ENCODE assay signal across 14 cellular contexts in genomic region chr1:150767704-150768103, GRCh38. TPM values are rescaled to one million over a fixed set of nuclear protein-coding genes. Genes with fewer than 3 reads are reported as not detected.
DNase-seq lines count a peak whose midpoint lies in the region; ATAC-seq and TF ChIP-seq lines count a peak whose summit lies in the region.
"Not testable (repeated sequence)": the region's sequence is repeated elsewhere in the genome, so short reads cannot be mapped to it uniquely, and the experiment has no call there.
"Had no signal": no experiment of that assay in that cellular context is flagged by ENCODE, and none has a peak within 500 bp of the region (broad histone marks: within the 10 kb centered on the region; RNA-seq: fewer than 3 reads in every experiment).

No MANE protein-coding gene starts in this region.

- H4K20me1 ChIP-seq in OCI-LY7 (ENCODE audit: insufficient read depth, low read length): not testable (repeated sequence)

- not testable (repeated sequence) for H3K27me3 Mint-ChIP-seq in CD4-positive, CD25-positive, alpha-beta regulatory T cell; activated T-helper 17 cell treated with anti-CD3 and anti-CD28 coated beads, Interleukin-2, amount 50 U/mL, for 72 hours; dendritic cell treated with granulocyte-macrophage colony-stimulating factor and Interleukin-4, amounts not matched to agents 40 ng/mL and 50 ng/mL, for 4 days; naive thymus-derived CD8-positive, alpha-beta T cell; stimulated activated memory B cell treated with anti-CD40 and anti-IgM and Interleukin-4, amounts not matched to agents 10 μg/mL and 1 μg/mL and 100 μg/mL, for 72 hours

- intact Hi-C loops in OCI-LY7 (cut with micrococcal nuclease; ENCODE audit: unreplicated experiment): loop anchor here (5.0 kb wide), 1 partner anchor 205 kb away; no protein-coding TSS in a partner anchor
- intact Hi-C loops in dendritic cell treated with granulocyte-macrophage colony-stimulating factor and Interleukin-4, amounts not matched to agents 40 ng/mL and 50 ng/mL, for 4 days (cut with micrococcal nuclease): loop anchor here (10.0 kb wide), 1 partner anchor 207 kb away; the partner anchor contains the start of gene CERS2

- ATAC-seq in CD4-positive, CD25-positive, alpha-beta regulatory T cell (ENCODE audit: low read depth in 2 of 2); activated T-helper 17 cell treated with anti-CD3 and anti-CD28 coated beads, Interleukin-2, amount 50 U/mL, for 72 hours (replicated peaks); naive thymus-derived CD8-positive, alpha-beta T cell; stimulated activated memory B cell treated with anti-CD40 and anti-IgM and Interleukin-4, amounts not matched to agents 10 μg/mL and 1 μg/mL and 100 μg/mL, for 72 hours: not testable (repeated sequence)

- not testable (repeated sequence) for H3K9me3 Mint-ChIP-seq in CD4-positive, CD25-positive, alpha-beta regulatory T cell; activated T-helper 17 cell treated with anti-CD3 and anti-CD28 coated beads, Interleukin-2, amount 50 U/mL, for 72 hours; dendritic cell treated with granulocyte-macrophage colony-stimulating factor and Interleukin-4, amounts not matched to agents 40 ng/mL and 50 ng/mL, for 4 days; naive thymus-derived CD8-positive, alpha-beta T cell; stimulated activated memory B cell treated with anti-CD40 and anti-IgM and Interleukin-4, amounts not matched to agents 10 μg/mL and 1 μg/mL and 100 μg/mL, for 72 hours

- H3K79me2 ChIP-seq in OCI-LY7 (ENCODE audit: insufficient read depth, low read depth, low read length): peaks cover 29% of the 10 kb centered on the region

- BruUV-seq in OCI-LY7 (replicated peaks; lab: Mats Ljungman, UMichigan): not testable (repeated sequence)

- H3K9me3 ChIP-seq in CD4-positive, CD25-positive, alpha-beta regulatory T cell (ENCODE audit: control insufficient read depth in 2 of 2, low read length in 2 of 2); HEK293 (ENCODE audit: control insufficient read depth, insufficient read depth, low read depth, low read length); OCI-LY7 (ENCODE audit: low read length): not testable (repeated sequence)

- H2AFZ ChIP-seq in OCI-LY7 (ENCODE audit: low read length): peak overlapping the region; percentile 68; the same call in 1 of the 2 replicates

- peaks cover 28 to 48% (median 35%) of the 10 kb centered on the region in 4 donors for H3K4me1 Mint-ChIP-seq in CD4-positive, CD25-positive, alpha-beta regulatory T cell
- peaks cover 38% of the 10 kb centered on the region for H3K4me1 Mint-ChIP-seq in activated T-helper 17 cell treated with anti-CD3 and anti-CD28 coated beads, Interleukin-2, amount 50 U/mL, for 72 hours
- peaks cover 43% of the 10 kb centered on the region for H3K4me1 Mint-ChIP-seq in dendritic cell treated with granulocyte-macrophage colony-stimulating factor and Interleukin-4, amounts not matched to agents 40 ng/mL and 50 ng/mL, for 4 days (ENCODE audit: low read depth)
- peaks cover 17 to 57% (median 41%) of the 10 kb centered on the region in 4 donors for H3K4me1 Mint-ChIP-seq in naive thymus-derived CD8-positive, alpha-beta T cell
- peaks cover 45% of the 10 kb centered on the region for H3K4me1 Mint-ChIP-seq in stimulated activated memory B cell treated with anti-CD40 and anti-IgM and Interleukin-4, amounts not matched to agents 10 μg/mL and 1 μg/mL and 100 μg/mL, for 72 hours

- H3K4me1 ChIP-seq in CD4-positive, CD25-positive, alpha-beta regulatory T cell (ENCODE audit: control insufficient read depth, insufficient read depth, low read length, poor library complexity, severe bottlenecking): peaks cover 26% of the 10 kb centered on the region
- not testable (repeated sequence) for H3K4me1 ChIP-seq in HEK293 (ENCODE audit: control insufficient read depth, insufficient read depth, low read length)
- peaks cover 49% of the 10 kb centered on the region for H3K4me1 ChIP-seq in OCI-LY7 (ENCODE audit: insufficient read depth, low read length, poor library complexity, severe bottlenecking)

- H3K4me3 Mint-ChIP-seq in CD4-positive, CD25-positive, alpha-beta regulatory T cell: peak overlapping the region in 2 of 4 donors; percentile 72 to 91
- H3K4me3 Mint-ChIP-seq in activated T-helper 17 cell treated with anti-CD3 and anti-CD28 coated beads, Interleukin-2, amount 50 U/mL, for 72 hours: peak overlapping the region; percentile 99
- H3K4me3 Mint-ChIP-seq in dendritic cell treated with granulocyte-macrophage colony-stimulating factor and Interleukin-4, amounts not matched to agents 40 ng/mL and 50 ng/mL, for 4 days; naive thymus-derived CD8-positive, alpha-beta T cell; stimulated activated memory B cell treated with anti-CD40 and anti-IgM and Interleukin-4, amounts not matched to agents 10 μg/mL and 1 μg/mL and 100 μg/mL, for 72 hours: not testable (repeated sequence)

- H3K27ac ChIP-seq in CD4-positive, CD25-positive, alpha-beta regulatory T cell (ENCODE audit: insufficient read depth, low read length, poor library complexity, severe bottlenecking); HEK293 (ENCODE audit: extremely low read depth, low read depth, low read length); OCI-LY7 (ENCODE audit: low read depth, low read length, poor library complexity, severe bottlenecking): not testable (repeated sequence)

- peak overlapping the region; percentile 32 to 96 (median 38) for H3K27ac Mint-ChIP-seq in CD4-positive, CD25-positive, alpha-beta regulatory T cell
- H3K27ac Mint-ChIP-seq in activated T-helper 17 cell treated with anti-CD3 and anti-CD28 coated beads, Interleukin-2, amount 50 U/mL, for 72 hours: peak overlapping the region; percentile 62
- peak overlapping the region; percentile 98 for H3K27ac Mint-ChIP-seq in dendritic cell treated with granulocyte-macrophage colony-stimulating factor and Interleukin-4, amounts not matched to agents 40 ng/mL and 50 ng/mL, for 4 days
- peak overlapping the region in 6 of 10 donors; percentile 29 to 98 (median 71) for H3K27ac Mint-ChIP-seq in naive thymus-derived CD8-positive, alpha-beta T cell
- H3K27ac Mint-ChIP-seq in stimulated activated memory B cell treated with anti-CD40 and anti-IgM and Interleukin-4, amounts not matched to agents 10 μg/mL and 1 μg/mL and 100 μg/mL, for 72 hours: peak overlapping the region; percentile 99

- not testable (repeated sequence) for DNase-seq in CD4-positive, CD25-positive, alpha-beta regulatory T cell; naive thymus-derived CD8-positive, alpha-beta T cell
- DNase-seq in OCI-LY7 (ENCODE audit: low spot score): peak; percentile 24

- H3K36me3 Mint-ChIP-seq in CD4-positive, CD25-positive, alpha-beta regulatory T cell; naive thymus-derived CD8-positive, alpha-beta T cell; stimulated activated memory B cell treated with anti-CD40 and anti-IgM and Interleukin-4, amounts not matched to agents 10 μg/mL and 1 μg/mL and 100 μg/mL, for 72 hours: not testable (repeated sequence)
- H3K36me3 Mint-ChIP-seq in activated T-helper 17 cell treated with anti-CD3 and anti-CD28 coated beads, Interleukin-2, amount 50 U/mL, for 72 hours (ENCODE audit: low read depth): peaks cover 10% of the 10 kb centered on the region
- H3K36me3 Mint-ChIP-seq in dendritic cell treated with granulocyte-macrophage colony-stimulating factor and Interleukin-4, amounts not matched to agents 40 ng/mL and 50 ng/mL, for 4 days (ENCODE audit: low read depth): peaks cover 31% of the 10 kb centered on the region

- H3K4me2 ChIP-seq in OCI-LY7 (ENCODE audit: low read length): not testable (repeated sequence)

- not testable (repeated sequence) for H3K27me3 ChIP-seq in CD4-positive, CD25-positive, alpha-beta regulatory T cell (ENCODE audit: control insufficient read depth, insufficient read depth, low read length)

- H3K4me3 ChIP-seq in CD4-positive, CD25-positive, alpha-beta regulatory T cell (ENCODE audit: low read depth, low read length); HEK293 (ENCODE audit: low read depth, low read length); OCI-LY7 (ENCODE audit: low read depth, low read length, poor library complexity, severe bottlenecking): not testable (repeated sequence)

- not testable (repeated sequence) for TF ChIP-seq CTCF in HEK293 (tag by site-specific recombination; IDR thresholded peaks at IDR 0.05); OCI-LY7 (conservative IDR thresholded peaks at IDR 0.05; ENCODE audit: low read length)

- not testable (repeated sequence) for H3K9me2 ChIP-seq in OCI-LY7 (ENCODE audit: insufficient read depth, low read length)

- CTCF ChIA-PET in HEK293 (lab: Yijun Ruan, JAX): interaction anchor here (0.7 to 1.4 kb wide), 2 partner anchors 80 to 207 kb away, joined by 3 to 5 read pairs; no protein-coding TSS in a partner anchor
- CTCF ChIA-PET in OCI-LY7 (lab: Charles Lee; ENCODE audit: unreplicated experiment): interaction anchor here (0.6 kb wide), 1 partner anchor 8 kb away, joined by 3 read pairs; no protein-coding TSS in a partner anchor

- H3K36me3 ChIP-seq in CD4-positive, CD25-positive, alpha-beta regulatory T cell (ENCODE audit: control insufficient read depth, insufficient read depth, low read length); HEK293 (ENCODE audit: control insufficient read depth in 2 of 2, insufficient read depth in 1 of 2, low read length in 2 of 2); OCI-LY7 (ENCODE audit: insufficient read depth, low read length): not testable (repeated sequence)

- POLR2A ChIA-PET in HEK293 (lab: Yijun Ruan, JAX): not testable (repeated sequence)
- POLR2A ChIA-PET in OCI-LY7 (lab: Charles Lee): interaction anchor here (0.7 to 1.4 kb wide), 3 partner anchors 15 to 76 kb away, joined by 3 to 5 read pairs (median 4); no protein-coding TSS in a partner anchor
- POLR2A ChIA-PET in naive thymus-derived CD8-positive, alpha-beta T cell (lab: Charles Lee): interaction anchor here (0.6 kb wide), 1 partner anchor 180 kb away, joined by 4 read pairs; no protein-coding TSS in a partner anchor

RNA-seq across cellular contexts. Expression of gene CTSS, which starts 2.1 kb away (rescaled TPM):
- 114 TPM for total RNA-seq in CD4-positive, CD25-positive, alpha-beta regulatory T cell
- polyA plus RNA-seq in CD4-positive, CD25-positive, alpha-beta regulatory T cell: 100 to 1,000 TPM; 158 to 227 (median 205) TPM
- 38.7 and 47.4 TPM in 2 replicates for total RNA-seq in OCI-LY7 (2014; rRNA removed; shearing (Covaris generic))
- 40.6 and 42.6 TPM in 2 replicates for total RNA-seq in OCI-LY7 (2022)
- total RNA-seq in activated T-helper 17 cell treated with anti-CD3 and anti-CD28 coated beads, Interleukin-2, amount 50 U/mL, for 72 hours: 10 to 100 TPM; 61.3 to 71.0 TPM
- total RNA-seq in naive thymus-derived CD8-positive, alpha-beta T cell: 10 to 100 TPM; 69.3 to 72.5 TPM
- polyA plus RNA-seq in naive thymus-derived CD8-positive, alpha-beta T cell: 100 to 1,000 TPM; 111 to 137 (median 113) TPM

RNA-seq across cellular contexts. Expression of gene CTSK, which starts 40.4 kb away (rescaled TPM):
- 18.0 TPM for total RNA-seq in CD4-positive, CD25-positive, alpha-beta regulatory T cell
- 1 to 10 TPM in 1 of 4 donors, under 1 TPM in 2, not detected in 1; 0.10 to 1.4 (median 0.82) TPM for polyA plus RNA-seq in CD4-positive, CD25-positive, alpha-beta regulatory T cell
- 1.6 and 1.8 TPM in 2 replicates for total RNA-seq in OCI-LY7 (2014; rRNA removed; shearing (Covaris generic))
- 1.8 and 2.1 TPM in 2 replicates for total RNA-seq in OCI-LY7 (2022)
- 1 to 10 TPM; 6.1 to 9.8 TPM for total RNA-seq in activated T-helper 17 cell treated with anti-CD3 and anti-CD28 coated beads, Interleukin-2, amount 50 U/mL, for 72 hours
- total RNA-seq in naive thymus-derived CD8-positive, alpha-beta T cell: 10 to 100 TPM in 1 of 2 experiments, 1 to 10 TPM in 1; 9.0 to 11.1 TPM
- polyA plus RNA-seq in naive thymus-derived CD8-positive, alpha-beta T cell: under 1 TPM in 2 of 3 donors, not detected in 1; 0.21 to 0.84 TPM

RNA-seq across cellular contexts. Expression of gene HORMAD1, which starts 47.0 kb away (rescaled TPM):
- total RNA-seq in CD4-positive, CD25-positive, alpha-beta regulatory T cell: not detected
- polyA plus RNA-seq in CD4-positive, CD25-positive, alpha-beta regulatory T cell: not detected
- total RNA-seq in OCI-LY7 (2014; rRNA removed; shearing (Covaris generic)): not detected in 2 replicates
- 0.22 and 0.89 TPM in 2 replicates for total RNA-seq in OCI-LY7 (2022)
- not detected for total RNA-seq in activated T-helper 17 cell treated with anti-CD3 and anti-CD28 coated beads, Interleukin-2, amount 50 U/mL, for 72 hours
- total RNA-seq in naive thymus-derived CD8-positive, alpha-beta T cell: under 1 TPM; 0.73 to 0.74 TPM
- polyA plus RNA-seq in naive thymus-derived CD8-positive, alpha-beta T cell: under 1 TPM in 1 of 3 donors, not detected in 2; 0.64 TPM
- total RNA-seq: A673, Daoy, GM23248, H4, HFFc6, HT1080 had no signal
- polyA plus RNA-seq: AG04450, GM23248 had no signal

Comparison
In these comparisons a context has a peak if more than half of its experiments do, and no peak if none do; other contexts are left out.
1. H3K27ac Mint-ChIP-seq: peak in every context shown above with its lines; median percentile 99 in stimulated activated memory B cell treated with anti-CD40 and anti-IgM and Interleukin-4, amounts not matched to agents 10 μg/mL and 1 μg/mL and 100 μg/mL, for 72 hours; 98 in dendritic cell treated with granulocyte-macrophage colony-stimulating factor and Interleukin-4, amounts not matched to agents 40 ng/mL and 50 ng/mL, for 4 days; 71 in naive thymus-derived CD8-positive, alpha-beta T cell; 62 in activated T-helper 17 cell treated with anti-CD3 and anti-CD28 coated beads, Interleukin-2, amount 50 U/mL, for 72 hours; 38 in CD4-positive, CD25-positive, alpha-beta regulatory T cell.